1 cellular context compared by ENCODE assay signal in genomic region chr18:35880788-35881455, GRCh38.
TF ChIP-seq lines count a peak whose summit lies in the region.

No MANE protein-coding gene starts in this region.

TF ChIP-seq in K562, 482 proteins besides CTCF, POLR2A, EP300 and RAD21 (continued from another document and continues in another):
- TF ChIP-seq CXXC5 (CRISPR knock-in tag; IDR thresholded peaks at IDR 0.05) (peak; percentile 68), ATF6 (CRISPR knock-in tag; IDR thresholded peaks at IDR 0.05) (no peak), ARID2 (IDR thresholded peaks at IDR 0.05) (no peak), ZBTB34 (CRISPR knock-in tag; IDR thresholded peaks at IDR 0.05) (peak; percentile 58; the same call in 1 of the 2 replicates), ZHX1 (conservative IDR thresholded peaks at IDR 0.05; ENCODE audit: low read length) (no peak), ETS2 (tag; IDR thresholded peaks at IDR 0.05; ENCODE audit: borderline replicate concordance, poor library complexity, severe bottlenecking) (no peak), ZNF398 (CRISPR knock-in tag; IDR thresholded peaks at IDR 0.05) (no peak), PURB (CRISPR knock-in tag; IDR thresholded peaks at IDR 0.05; ENCODE audit: low read depth) (no peak), ILK (tag; IDR thresholded peaks at IDR 0.05; ENCODE audit: borderline replicate concordance, low read depth) (peak; percentile 68; the same call in 1 of the 2 replicates), SMAD4 (CRISPR knock-in tag; conservative IDR thresholded peaks at IDR 0.05) (peak; percentile 89), CREB3L1 (IDR thresholded peaks at IDR 0.05; ENCODE audit: borderline replicate concordance, low read depth) (no peak), GABPA (tag; conservative IDR thresholded peaks at IDR 0.05; ENCODE audit: low read depth) (no peak), ZSCAN32 (CRISPR knock-in tag; IDR thresholded peaks at IDR 0.05) (no peak), CREB3 (tag; conservative IDR thresholded peaks at IDR 0.05; ENCODE audit: low read depth) (peak; percentile 96), ZNF311 (CRISPR knock-in tag; IDR thresholded peaks at IDR 0.05) (peak; percentile 91; the same call in 1 of the 2 replicates), ZBTB5 (IDR thresholded peaks at IDR 0.05) (no peak), ZNF444 (CRISPR knock-in tag; IDR thresholded peaks at IDR 0.05) (no peak), MECOM (CRISPR knock-in tag; IDR thresholded peaks at IDR 0.05) (0 out of 2 replicates have a peak, but pooled peaks have one; percentile 58), RBM25 (IDR thresholded peaks at IDR 0.05; ENCODE audit: low read depth, low read length, severe bottlenecking) (no peak), ARHGAP35 (IDR thresholded peaks at IDR 0.05; ENCODE audit: partially characterized antibody) (no peak), SMAD3 (CRISPR knock-in tag; conservative IDR thresholded peaks at IDR 0.05) (peak; percentile 93), ETV6 (IDR thresholded peaks at IDR 0.05; ENCODE audit: borderline replicate concordance in 1 of 2, low read depth in 2 of 2, low read length in 1 of 2) (no peak), ETV6 (CRISPR knock-in tag; IDR thresholded peaks at IDR 0.05; ENCODE audit: borderline replicate concordance) (no peak), ZNF639 (CRISPR knock-in tag; conservative IDR thresholded peaks at IDR 0.05 in 1 of 2, IDR thresholded peaks at IDR 0.05 in 1 of 2) (peak in 1 of 2 experiments; percentile 95; a peak in 2 of 4 replicates), TEAD2 (tag; IDR thresholded peaks at IDR 0.05) (peak; percentile 90), CHAMP1 (IDR thresholded peaks at IDR 0.05) (no peak), ZNF75A (CRISPR knock-in tag; IDR thresholded peaks at IDR 0.05) (no peak), KAT8 (IDR thresholded peaks at IDR 0.05; ENCODE audit: low read depth) (no peak), CEBPG (CRISPR knock-in tag; IDR thresholded peaks at IDR 0.05) (no peak), CEBPG (tag; conservative IDR thresholded peaks at IDR 0.05 in 1 of 2, IDR thresholded peaks at IDR 0.05 in 1 of 2) (peak in 1 of 2 experiments; percentile 12; a peak in 1 of 4 replicates), SP1 (CRISPR knock-in tag; IDR thresholded peaks at IDR 0.05) (no peak), ZNF277 (CRISPR knock-in tag; IDR thresholded peaks at IDR 0.05; ENCODE audit: borderline replicate concordance) (no peak), ZNF197 (CRISPR knock-in tag; IDR thresholded peaks at IDR 0.05; ENCODE audit: low read depth) (peak; percentile 80; the same call in 1 of the 2 replicates), ARNT (IDR thresholded peaks at IDR 0.05) (no peak), SP2 (IDR thresholded peaks at IDR 0.05; ENCODE audit: extremely low read depth, low read depth, low read length, poor library complexity, severe bottlenecking) (no peak), ZBTB2 (IDR thresholded peaks at IDR 0.05) (peak; percentile 53; the same call in 1 of the 2 replicates), CCNT2 (IDR thresholded peaks at IDR 0.05; ENCODE audit: borderline replicate concordance, extremely low read depth, insufficient read length, low read depth, low read length) (no peak), TSC22D4 (tag; IDR thresholded peaks at IDR 0.05) (no peak), ZNF146 (CRISPR knock-in tag; IDR thresholded peaks at IDR 0.05; ENCODE audit: unreplicated experiment) (no peak)
